Comparison of ENCODE assay signal across 15 cellular contexts in genomic region chr9:134341306-134341705, GRCh38. TPM values are rescaled to one million over a fixed set of nuclear protein-coding genes. Genes with fewer than 3 reads are reported as not detected.
DNase-seq lines count a peak whose midpoint lies in the region; ATAC-seq and TF ChIP-seq lines count a peak whose summit lies in the region.
"Had no signal": no experiment of that assay in that cellular context is flagged by ENCODE, and none has a peak within 500 bp of the region (broad histone marks: within the 10 kb centered on the region; RNA-seq: fewer than 3 reads in every experiment).

No MANE protein-coding gene starts in this region.

- H3K27ac ChIP-seq in coronary artery, result peak overlapping the region; percentile 37 to 86
- peak overlapping the region; percentile 30 to 52 for H3K27ac ChIP-seq in thoracic aorta
- H3K27ac ChIP-seq: PC-9 had no signal

- H3K9me3 ChIP-seq in thoracic aorta, result no peaks in the 10 kb centered on the region

- H3K4me3 ChIP-seq in coronary artery (peak overlapping the region; percentile 10), thoracic aorta (peak overlapping the region; percentile 41)
- H3K4me3 ChIP-seq: PC-9 had no signal

- no peak for ATAC-seq in thoracic aorta (ENCODE audit: insufficient number of reproducible peaks, low FRiP score, low read depth)
- ATAC-seq in GM21381 (IDR thresholded peaks at IDR 0.05; ENCODE audit: unreplicated experiment), result no peak
- ATAC-seq in stimulated activated memory B cell treated with anti-CD40 and anti-IgM and Interleukin-4, amounts not matched to agents 10 μg/mL and 1 μg/mL and 100 μg/mL, for 72 hours, result no peak

- peaks cover 34% of the 10 kb centered on the region for H3K4me1 Mint-ChIP-seq in stimulated activated memory B cell treated with anti-CD40 and anti-IgM and Interleukin-4, amounts not matched to agents 10 μg/mL and 1 μg/mL and 100 μg/mL, for 72 hours

- H3K27ac Mint-ChIP-seq in stimulated activated memory B cell treated with anti-CD40 and anti-IgM and Interleukin-4, amounts not matched to agents 10 μg/mL and 1 μg/mL and 100 μg/mL, for 72 hours, result no peak overlapping the region
- H3K27ac Mint-ChIP-seq: HFFc6 had no signal

- peaks cover 6% of the 10 kb centered on the region for H3K27me3 Mint-ChIP-seq in stimulated activated memory B cell treated with anti-CD40 and anti-IgM and Interleukin-4, amounts not matched to agents 10 μg/mL and 1 μg/mL and 100 μg/mL, for 72 hours

- TF ChIP-seq CTCF in coronary artery (IDR thresholded peaks at IDR 0.05) (no peak), thoracic aorta (IDR thresholded peaks at IDR 0.05) (no peak)

- H3K4me1 ChIP-seq in thoracic aorta (ENCODE audit: control insufficient read depth in 1 of 2, low read depth in 2 of 2), result peaks cover 81 to 97% of the 10 kb centered on the region in 2 donors

- no peak overlapping the region for H3K4me3 Mint-ChIP-seq in stimulated activated memory B cell treated with anti-CD40 and anti-IgM and Interleukin-4, amounts not matched to agents 10 μg/mL and 1 μg/mL and 100 μg/mL, for 72 hours
- H3K4me3 Mint-ChIP-seq: HFFc6 had no signal

- no peaks in the 10 kb centered on the region for H3K36me3 Mint-ChIP-seq in stimulated activated memory B cell treated with anti-CD40 and anti-IgM and Interleukin-4, amounts not matched to agents 10 μg/mL and 1 μg/mL and 100 μg/mL, for 72 hours

- H3K9me3 Mint-ChIP-seq in stimulated activated memory B cell treated with anti-CD40 and anti-IgM and Interleukin-4, amounts not matched to agents 10 μg/mL and 1 μg/mL and 100 μg/mL, for 72 hours, result no peaks in the 10 kb centered on the region
- H3K9me3 Mint-ChIP-seq: HFFc6 had no signal

- no peaks in the 10 kb centered on the region for H3K27me3 ChIP-seq in thoracic aorta (replicated peaks; ENCODE audit: insufficient read depth)

- DNase-seq in NOMO-1 (lab: John Stamatoyannopoulos, UW; ENCODE audit: unreplicated experiment in 2 of 2) (peak; percentile 66 to 78), coronary artery (ENCODE audit: low spot score) (no peak), medulla oblongata (ENCODE audit: extremely low spot score) (peak; percentile 56), thoracic aorta (ENCODE audit: low spot score) (no peak), glomerular visceral epithelial cell (ENCODE audit: extremely low spot score) (no peak), kidney glomerular epithelial cell (lab: John Stamatoyannopoulos, UW) (no peak)
- DNase-seq: activated CD4-positive, CD25-positive, alpha-beta regulatory T cell treated with anti-CD3 and anti-CD28 coated beads, Interleukin-2, amount 50 U/mL, for 72 hours; Calu3; effector CD4-positive, alpha-beta T cell; HFFc6; NCI-H2029; occipital lobe had no signal

- H3K36me3 ChIP-seq in thoracic aorta, result no peaks in the 10 kb centered on the region

RNA-seq across cellular contexts. Expression of gene RXRA, which starts 15.1 kb away (rescaled TPM):
- 10 to 100 TPM; 45.4 to 58.1 TPM for total RNA-seq in thoracic aorta

Comparison
In these comparisons a context has a peak if more than half of its experiments do, and no peak if none do; other contexts are left out.
1. DNase-seq: peak in NOMO-1 (2 of 2) and medulla oblongata (single experiment); none in coronary artery (single experiment), thoracic aorta (single experiment), glomerular visceral epithelial cell (single experiment) and kidney glomerular epithelial cell (single experiment).